In the genomic region with DNA sequence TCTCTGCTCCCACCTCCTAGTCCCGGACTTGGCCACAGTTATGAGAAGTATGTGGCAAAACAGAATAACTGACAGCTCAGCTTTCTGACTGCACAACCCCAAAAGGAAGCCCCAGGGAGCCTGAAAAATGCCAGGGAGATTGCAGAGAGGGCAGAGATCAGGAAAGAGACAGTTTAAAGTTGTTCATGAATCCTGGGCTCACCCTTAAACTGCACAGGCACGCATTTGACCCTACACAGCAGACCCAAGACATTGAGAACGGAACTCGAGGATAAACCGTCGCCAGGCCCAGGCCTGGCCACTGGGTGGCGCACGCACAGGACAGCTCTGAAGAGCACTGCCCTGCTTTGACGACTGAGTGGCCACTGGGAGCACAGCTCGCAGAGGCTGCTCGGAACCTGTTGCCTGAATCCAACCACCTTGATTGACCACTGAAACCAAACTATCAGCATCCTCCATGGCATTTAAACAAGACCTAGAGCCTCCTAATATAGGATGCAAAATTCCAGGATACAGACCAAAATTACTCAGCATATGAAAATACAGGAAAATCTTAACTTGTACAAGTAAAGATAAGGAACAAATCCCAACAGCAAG, we compare ENCODE assay signal across 1 cellular context.
TF ChIP-seq lines count a peak whose summit lies in the region.

No MANE protein-coding gene starts in this region.

TF ChIP-seq in GM23338, 12 proteins besides CTCF, POLR2A, EP300 and RAD21 (continued from another document):
- TF ChIP-seq, protein P1, sequence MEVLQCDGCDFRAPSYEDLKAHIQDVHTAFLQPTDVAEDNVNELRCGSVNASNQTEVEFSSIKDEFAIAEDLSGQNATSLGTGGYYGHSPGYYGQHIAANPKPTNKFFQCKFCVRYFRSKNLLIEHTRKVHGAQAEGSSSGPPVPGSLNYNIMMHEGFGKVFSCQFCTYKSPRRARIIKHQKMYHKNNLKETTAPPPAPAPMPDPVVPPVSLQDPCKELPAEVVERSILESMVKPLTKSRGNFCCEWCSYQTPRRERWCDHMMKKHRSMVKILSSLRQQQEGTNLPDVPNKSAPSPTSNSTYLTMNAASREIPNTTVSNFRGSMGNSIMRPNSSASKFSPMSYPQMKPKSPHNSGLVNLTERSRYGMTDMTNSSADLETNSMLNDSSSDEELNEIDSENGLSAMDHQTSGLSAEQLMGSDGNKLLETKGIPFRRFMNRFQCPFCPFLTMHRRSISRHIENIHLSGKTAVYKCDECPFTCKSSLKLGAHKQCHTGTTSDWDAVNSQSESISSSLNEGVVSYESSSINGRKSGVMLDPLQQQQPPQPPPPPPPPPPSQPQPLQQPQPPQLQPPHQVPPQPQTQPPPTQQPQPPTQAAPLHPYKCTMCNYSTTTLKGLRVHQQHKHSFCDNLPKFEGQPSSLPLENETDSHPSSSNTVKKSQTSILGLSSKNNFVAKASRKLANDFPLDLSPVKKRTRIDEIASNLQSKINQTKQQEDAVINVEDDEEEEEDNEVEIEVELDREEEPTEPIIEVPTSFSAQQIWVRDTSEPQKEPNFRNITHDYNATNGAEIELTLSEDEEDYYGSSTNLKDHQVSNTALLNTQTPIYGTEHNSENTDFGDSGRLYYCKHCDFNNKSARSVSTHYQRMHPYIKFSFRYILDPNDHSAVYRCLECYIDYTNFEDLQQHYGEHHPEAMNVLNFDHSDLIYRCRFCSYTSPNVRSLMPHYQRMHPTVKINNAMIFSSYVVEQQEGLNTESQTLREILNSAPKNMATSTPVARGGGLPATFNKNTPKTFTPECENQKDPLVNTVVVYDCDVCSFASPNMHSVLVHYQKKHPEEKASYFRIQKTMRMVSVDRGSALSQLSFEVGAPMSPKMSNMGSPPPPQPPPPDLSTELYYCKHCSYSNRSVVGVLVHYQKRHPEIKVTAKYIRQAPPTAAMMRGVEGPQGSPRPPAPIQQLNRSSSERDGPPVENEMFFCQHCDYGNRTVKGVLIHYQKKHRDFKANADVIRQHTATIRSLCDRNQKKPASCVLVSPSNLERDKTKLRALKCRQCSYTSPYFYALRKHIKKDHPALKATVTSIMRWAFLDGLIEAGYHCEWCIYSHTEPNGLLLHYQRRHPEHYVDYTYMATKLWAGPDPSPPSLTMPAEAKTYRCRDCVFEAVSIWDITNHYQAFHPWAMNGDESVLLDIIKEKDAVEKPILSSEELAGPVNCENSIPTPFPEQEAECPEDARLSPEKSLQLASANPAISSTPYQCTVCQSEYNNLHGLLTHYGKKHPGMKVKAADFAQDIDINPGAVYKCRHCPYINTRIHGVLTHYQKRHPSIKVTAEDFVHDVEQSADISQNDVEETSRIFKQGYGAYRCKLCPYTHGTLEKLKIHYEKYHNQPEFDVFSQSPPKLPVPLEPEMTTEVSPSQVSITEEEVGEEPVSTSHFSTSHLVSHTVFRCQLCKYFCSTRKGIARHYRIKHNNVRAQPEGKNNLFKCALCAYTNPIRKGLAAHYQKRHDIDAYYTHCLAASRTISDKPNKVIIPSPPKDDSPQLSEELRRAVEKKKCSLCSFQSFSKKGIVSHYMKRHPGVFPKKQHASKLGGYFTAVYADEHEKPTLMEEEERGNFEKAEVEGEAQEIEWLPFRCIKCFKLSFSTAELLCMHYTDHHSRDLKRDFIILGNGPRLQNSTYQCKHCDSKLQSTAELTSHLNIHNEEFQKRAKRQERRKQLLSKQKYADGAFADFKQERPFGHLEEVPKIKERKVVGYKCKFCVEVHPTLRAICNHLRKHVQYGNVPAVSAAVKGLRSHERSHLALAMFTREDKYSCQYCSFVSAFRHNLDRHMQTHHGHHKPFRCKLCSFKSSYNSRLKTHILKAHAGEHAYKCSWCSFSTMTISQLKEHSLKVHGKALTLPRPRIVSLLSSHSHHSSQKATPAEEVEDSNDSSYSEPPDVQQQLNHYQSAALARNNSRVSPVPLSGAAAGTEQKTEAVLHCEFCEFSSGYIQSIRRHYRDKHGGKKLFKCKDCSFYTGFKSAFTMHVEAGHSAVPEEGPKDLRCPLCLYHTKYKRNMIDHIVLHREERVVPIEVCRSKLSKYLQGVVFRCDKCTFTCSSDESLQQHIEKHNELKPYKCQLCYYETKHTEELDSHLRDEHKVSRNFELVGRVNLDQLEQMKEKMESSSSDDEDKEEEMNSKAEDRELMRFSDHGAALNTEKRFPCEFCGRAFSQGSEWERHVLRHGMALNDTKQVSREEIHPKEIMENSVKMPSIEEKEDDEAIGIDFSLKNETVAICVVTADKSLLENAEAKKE (CRISPR knock-in tag; IDR thresholded peaks at IDR 0.05), result no peak
- TF ChIP-seq CREB1 (CRISPR knock-in tag; IDR thresholded peaks at IDR 0.05; ENCODE audit: low read depth), result no peak
- TF ChIP-seq EZH2 (IDR thresholded peaks at IDR 0.05; ENCODE audit: low read depth, unreplicated experiment), result no peak
- TF ChIP-seq, protein P2, sequence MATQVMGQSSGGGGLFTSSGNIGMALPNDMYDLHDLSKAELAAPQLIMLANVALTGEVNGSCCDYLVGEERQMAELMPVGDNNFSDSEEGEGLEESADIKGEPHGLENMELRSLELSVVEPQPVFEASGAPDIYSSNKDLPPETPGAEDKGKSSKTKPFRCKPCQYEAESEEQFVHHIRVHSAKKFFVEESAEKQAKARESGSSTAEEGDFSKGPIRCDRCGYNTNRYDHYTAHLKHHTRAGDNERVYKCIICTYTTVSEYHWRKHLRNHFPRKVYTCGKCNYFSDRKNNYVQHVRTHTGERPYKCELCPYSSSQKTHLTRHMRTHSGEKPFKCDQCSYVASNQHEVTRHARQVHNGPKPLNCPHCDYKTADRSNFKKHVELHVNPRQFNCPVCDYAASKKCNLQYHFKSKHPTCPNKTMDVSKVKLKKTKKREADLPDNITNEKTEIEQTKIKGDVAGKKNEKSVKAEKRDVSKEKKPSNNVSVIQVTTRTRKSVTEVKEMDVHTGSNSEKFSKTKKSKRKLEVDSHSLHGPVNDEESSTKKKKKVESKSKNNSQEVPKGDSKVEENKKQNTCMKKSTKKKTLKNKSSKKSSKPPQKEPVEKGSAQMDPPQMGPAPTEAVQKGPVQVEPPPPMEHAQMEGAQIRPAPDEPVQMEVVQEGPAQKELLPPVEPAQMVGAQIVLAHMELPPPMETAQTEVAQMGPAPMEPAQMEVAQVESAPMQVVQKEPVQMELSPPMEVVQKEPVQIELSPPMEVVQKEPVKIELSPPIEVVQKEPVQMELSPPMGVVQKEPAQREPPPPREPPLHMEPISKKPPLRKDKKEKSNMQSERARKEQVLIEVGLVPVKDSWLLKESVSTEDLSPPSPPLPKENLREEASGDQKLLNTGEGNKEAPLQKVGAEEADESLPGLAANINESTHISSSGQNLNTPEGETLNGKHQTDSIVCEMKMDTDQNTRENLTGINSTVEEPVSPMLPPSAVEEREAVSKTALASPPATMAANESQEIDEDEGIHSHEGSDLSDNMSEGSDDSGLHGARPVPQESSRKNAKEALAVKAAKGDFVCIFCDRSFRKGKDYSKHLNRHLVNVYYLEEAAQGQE (IDR thresholded peaks at IDR 0.05; ENCODE audit: unreplicated experiment), result no peak
